ENCODE assay signal across 8 cellular contexts in the genomic region with DNA sequence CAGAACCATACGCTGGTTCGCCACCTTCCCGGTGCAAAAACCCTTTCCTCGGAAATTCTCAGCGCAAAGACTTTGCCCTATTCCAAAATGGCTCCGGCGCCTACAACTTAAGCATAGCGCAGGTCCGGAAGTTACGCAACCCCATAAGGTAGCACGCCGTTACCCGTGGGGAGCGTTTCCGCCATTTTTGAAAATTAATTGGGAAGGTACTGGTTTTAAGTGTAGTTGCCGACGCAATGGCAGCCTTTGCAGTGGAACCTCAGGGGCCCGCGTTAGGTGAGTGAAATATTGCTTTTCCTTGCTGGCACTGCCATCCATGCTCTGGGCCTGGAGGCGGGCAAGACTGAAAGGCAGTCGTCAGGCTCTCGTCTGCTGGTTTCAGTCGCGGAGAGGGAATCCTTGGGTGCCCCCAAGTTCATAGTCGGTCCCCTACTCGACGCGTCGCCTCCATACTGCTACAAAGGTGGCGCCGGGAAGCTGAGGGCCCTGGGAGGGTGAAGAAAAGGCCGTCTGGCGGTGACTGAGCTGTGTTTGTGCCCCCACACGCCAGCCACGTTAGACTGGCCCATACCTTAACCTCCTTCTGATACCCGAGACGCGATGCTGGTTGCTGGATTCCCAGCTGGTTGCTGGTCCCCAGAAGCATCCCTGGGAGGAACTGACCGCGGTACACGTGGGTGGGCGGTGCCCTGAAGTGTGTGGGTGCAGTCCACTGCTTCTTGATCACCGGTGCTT. TPM values are rescaled to one million over a fixed set of nuclear protein-coding genes. Genes with fewer than 3 reads are reported as not detected.
A peak's percentile ranks its signal among the peaks of the same experiment; 100 is the strongest.
DNase-seq lines count a peak whose midpoint lies in the region; ATAC-seq and TF ChIP-seq lines count a peak whose summit lies in the region.

A gene with protein sequence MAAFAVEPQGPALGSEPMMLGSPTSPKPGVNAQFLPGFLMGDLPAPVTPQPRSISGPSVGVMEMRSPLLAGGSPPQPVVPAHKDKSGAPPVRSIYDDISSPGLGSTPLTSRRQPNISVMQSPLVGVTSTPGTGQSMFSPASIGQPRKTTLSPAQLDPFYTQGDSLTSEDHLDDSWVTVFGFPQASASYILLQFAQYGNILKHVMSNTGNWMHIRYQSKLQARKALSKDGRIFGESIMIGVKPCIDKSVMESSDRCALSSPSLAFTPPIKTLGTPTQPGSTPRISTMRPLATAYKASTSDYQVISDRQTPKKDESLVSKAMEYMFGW (plus strand): TSS at position 222 of the 735 bp plus-strand sequence. CDS start 15 bp downstream, at position 237.

- intact Hi-C loops in naive thymus-derived CD4-positive, alpha-beta T cell (cut with micrococcal nuclease), result loop anchor here (1.0 to 2.0 kb wide), 5 partner anchors 46 to 1233 kb away; a partner anchor contains a TSS

- H4K20me1 ChIP-seq in DOHH2 (ENCODE audit: control insufficient read depth, insufficient read depth, low read depth, low read length) (peaks cover 5% of the 10 kb centered on the region; the same call in 1 of the 2 replicates), GM23338 (replicated peaks; ENCODE audit: insufficient read depth) (peaks cover 28% of the 10 kb centered on the region), fibroblast of lung (ENCODE audit: control insufficient read depth, extremely low read depth, insufficient read depth, low read length) (no peaks in the 10 kb centered on the region)

- POLR2A ChIA-PET in naive thymus-derived CD4-positive, alpha-beta T cell (lab: Charles Lee), result interaction anchor here (1.4 kb wide), 1 partner anchor 46 kb away, joined by 3 read pairs; a partner anchor contains a TSS

- no peaks in the 10 kb centered on the region for H3K9me3 Mint-ChIP-seq in GM23338
- H3K9me3 Mint-ChIP-seq in naive thymus-derived CD4-positive, alpha-beta T cell, result no peaks in the 10 kb centered on the region
- no peaks in the 10 kb centered on the region for H3K9me3 Mint-ChIP-seq in stimulated activated naive B cell treated with anti-CD40 and anti-IgM and Interleukin-4, amounts not matched to agents 10 μg/mL and 1 μg/mL and 100 μg/mL, for 72 hours

- H3K27ac Mint-ChIP-seq in GM23338, result peak within 1 kb of the TSS; percentile 100
- peak within 1 kb of the TSS; percentile 93 to 98 (median 97) for H3K27ac Mint-ChIP-seq in naive thymus-derived CD4-positive, alpha-beta T cell
- H3K27ac Mint-ChIP-seq in stimulated activated naive B cell treated with anti-CD40 and anti-IgM and Interleukin-4, amounts not matched to agents 10 μg/mL and 1 μg/mL and 100 μg/mL, for 72 hours, result peak within 1 kb of the TSS; percentile 98

- H3K9ac ChIP-seq in fibroblast of lung (ENCODE audit: insufficient read depth, low read length), result peak within 1 kb of the TSS; percentile 68

- no peaks in the 10 kb centered on the region for H3K9me2 ChIP-seq in DOHH2 (replicated peaks; ENCODE audit: control insufficient read depth, low read length)
- H3K9me2 ChIP-seq in GM23338 (ENCODE audit: insufficient read depth), result no peaks in the 10 kb centered on the region

- H3K4me2 ChIP-seq in DOHH2 (ENCODE audit: low read length) (peak within 1 kb of the TSS; percentile 94), GM23338 (peak within 1 kb of the TSS; percentile 84), fibroblast of lung (ENCODE audit: extremely low read depth, insufficient read depth, low read length) (peak within 1 kb of the TSS; percentile 75)

- H3K79me2 ChIP-seq in DOHH2 (ENCODE audit: control insufficient read depth, low read length) (peaks cover 52% of the 10 kb centered on the region), GM23338 (replicated peaks; ENCODE audit: insufficient read depth) (peaks cover 48% of the 10 kb centered on the region), fibroblast of lung (ENCODE audit: control insufficient read depth, insufficient read depth, low read length) (peaks cover 34% of the 10 kb centered on the region)

- H3K27me3 ChIP-seq in DOHH2 (ENCODE audit: control insufficient read depth, low read length) (no peaks in the 10 kb centered on the region; the same call in 1 of the 2 replicates), GM23338 (ENCODE audit: insufficient read depth) (no peaks in the 10 kb centered on the region), fibroblast of lung (ENCODE audit: control insufficient read depth, insufficient read depth, low read length) (no peaks in the 10 kb centered on the region)
- no peaks in the 10 kb centered on the region for H3K27me3 ChIP-seq in naive thymus-derived CD4-positive, alpha-beta T cell (ENCODE audit: control insufficient read depth in 2 of 2, insufficient read depth in 2 of 2, low read length in 2 of 2)

- H3K36me3 Mint-ChIP-seq in GM23338 (ENCODE audit: low read depth), result peaks cover 12% of the 10 kb centered on the region
- H3K36me3 Mint-ChIP-seq in naive thymus-derived CD4-positive, alpha-beta T cell, result peaks cover 0 to 16% (median 6%) of the 10 kb centered on the region in 5 donors
- H3K36me3 Mint-ChIP-seq in stimulated activated naive B cell treated with anti-CD40 and anti-IgM and Interleukin-4, amounts not matched to agents 10 μg/mL and 1 μg/mL and 100 μg/mL, for 72 hours, result peaks cover 0 to 5% of the 10 kb centered on the region in 2 donors

- H3K4me1 Mint-ChIP-seq in GM23338, result peaks cover 17% of the 10 kb centered on the region
- H3K4me1 Mint-ChIP-seq in naive thymus-derived CD4-positive, alpha-beta T cell, result peaks cover 21 to 48% (median 35%) of the 10 kb centered on the region in 7 donors
- H3K4me1 Mint-ChIP-seq in stimulated activated naive B cell treated with anti-CD40 and anti-IgM and Interleukin-4, amounts not matched to agents 10 μg/mL and 1 μg/mL and 100 μg/mL, for 72 hours, result peaks cover 6 to 16% of the 10 kb centered on the region in 2 donors

- H3K27ac ChIP-seq in DOHH2 (ENCODE audit: low read depth, low read length), result peak within 1 kb of the TSS; percentile 73
- peak within 1 kb of the TSS; percentile 94 for H3K27ac ChIP-seq in GM23338 (ENCODE audit: low read depth)
- H3K27ac ChIP-seq in fibroblast of lung (ENCODE audit: insufficient read depth, low read length), result peak within 1 kb of the TSS; percentile 89
- H3K27ac ChIP-seq in naive thymus-derived CD4-positive, alpha-beta T cell (ENCODE audit: low read depth, low read length), result peak within 1 kb of the TSS; percentile 74

- H3K9me3 ChIP-seq in DOHH2 (ENCODE audit: control insufficient read depth, insufficient read depth, low read length) (no peaks in the 10 kb centered on the region), fibroblast of lung (ENCODE audit: control insufficient read depth, insufficient read depth, low read depth, low read length) (no peaks in the 10 kb centered on the region)
- no peaks in the 10 kb centered on the region for H3K9me3 ChIP-seq in naive thymus-derived CD4-positive, alpha-beta T cell (ENCODE audit: control insufficient read depth in 2 of 3, low read length in 3 of 3)

- H3K4me1 ChIP-seq in DOHH2 (ENCODE audit: control insufficient read depth, low read length) (peaks cover 29% of the 10 kb centered on the region), GM23338 (ENCODE audit: insufficient read depth) (peaks cover 20% of the 10 kb centered on the region), fibroblast of lung (ENCODE audit: control insufficient read depth, extremely low read depth, insufficient read depth, low read length) (peaks cover 2% of the 10 kb centered on the region)
- peaks cover 8 to 15% of the 10 kb centered on the region in 2 donors for H3K4me1 ChIP-seq in naive thymus-derived CD4-positive, alpha-beta T cell (ENCODE audit: control insufficient read depth in 2 of 2, insufficient read depth in 2 of 2, low read length in 2 of 2)

- DNase-seq in GM23338 (ENCODE audit: low spot score), result peak; percentile 98
- DNase-seq in LHCN-M2 (ENCODE audit: low read depth), result peak; percentile 91
- peak; percentile 93 for DNase-seq in RPMI8226
- peak; percentile 73 to 74 for DNase-seq in activated T-helper 1 cell treated with anti-CD3 and anti-CD28 coated beads, Interleukin-2, amount 50 U/mL, for 16 hours (ENCODE audit: low read depth in 1 of 2, low spot score in 1 of 2)
- DNase-seq in fibroblast of lung (ENCODE audit: low read depth in 2 of 2), result peak; percentile 86 to 93
- peak; percentile 67 to 87 (median 83) for DNase-seq in naive thymus-derived CD4-positive, alpha-beta T cell
- DNase-seq in stimulated activated naive B cell treated with anti-CD40 and anti-IgM and Interleukin-4, amounts not matched to agents 10 μg/mL and 1 μg/mL and 100 μg/mL, for 72 hours, result peak; percentile 73

- H2AFZ ChIP-seq in GM23338, result peak within 1 kb of the TSS; percentile 24
- H2AFZ ChIP-seq in fibroblast of lung (ENCODE audit: low read length), result peak within 1 kb of the TSS; percentile 96

- peak within 1 kb of the TSS; percentile 99 for H3K4me3 Mint-ChIP-seq in GM23338
- H3K4me3 Mint-ChIP-seq in naive thymus-derived CD4-positive, alpha-beta T cell, result peak within 1 kb of the TSS; percentile 90 to 100 (median 96)
- peak within 1 kb of the TSS; percentile 95 to 99 for H3K4me3 Mint-ChIP-seq in stimulated activated naive B cell treated with anti-CD40 and anti-IgM and Interleukin-4, amounts not matched to agents 10 μg/mL and 1 μg/mL and 100 μg/mL, for 72 hours

- peak; percentile 92 for ATAC-seq in GM23338
- peak; percentile 97 for ATAC-seq in naive thymus-derived CD4-positive, alpha-beta T cell
- ATAC-seq in stimulated activated naive B cell treated with anti-CD40 and anti-IgM and Interleukin-4, amounts not matched to agents 10 μg/mL and 1 μg/mL and 100 μg/mL, for 72 hours (replicated peaks), result peak; percentile 96 to 97

- no peak for TF ChIP-seq CTCF in DOHH2 (IDR thresholded peaks at IDR 0.05; ENCODE audit: low read depth, low read length, poor library complexity, severe bottlenecking)
- TF ChIP-seq CTCF in GM23338 (conservative IDR thresholded peaks at IDR 0.05; ENCODE audit: low read depth in 2 of 2), result no peak
- TF ChIP-seq CTCF in fibroblast of lung (conservative IDR thresholded peaks at IDR 0.05 in 1 of 2, IDR thresholded peaks at IDR 0.05 in 1 of 2; ENCODE audit: low read depth in 1 of 2, low read length in 2 of 2), result no peak

- H3K27me3 Mint-ChIP-seq in GM23338 (ENCODE audit: insufficient read depth, low read depth, poor library complexity), result peaks cover 9% of the 10 kb centered on the region
- H3K27me3 Mint-ChIP-seq in naive thymus-derived CD4-positive, alpha-beta T cell, result peaks cover 7 to 29% (median 17%) of the 10 kb centered on the region in 5 donors
- peaks cover 21 to 24% of the 10 kb centered on the region in 2 donors for H3K27me3 Mint-ChIP-seq in stimulated activated naive B cell treated with anti-CD40 and anti-IgM and Interleukin-4, amounts not matched to agents 10 μg/mL and 1 μg/mL and 100 μg/mL, for 72 hours

- CTCF ChIA-PET in naive thymus-derived CD4-positive, alpha-beta T cell (lab: Charles Lee), result interaction anchor here (0.6 kb wide), 1 partner anchor 222 kb away, joined by 6 read pairs; no protein-coding TSS in a partner anchor

- H3K4me3 ChIP-seq in DOHH2 (ENCODE audit: low read length) (peak within 1 kb of the TSS; percentile 94), GM23338 (peak within 1 kb of the TSS; percentile 81), fibroblast of lung (replicated peaks in 1 of 4; ENCODE audit: control extremely low read depth in 1 of 4, insufficient read depth in 1 of 4, low read depth in 3 of 4, low read length in 4 of 4) (peak within 1 kb of the TSS; percentile 67 to 97 (median 85))
- H3K4me3 ChIP-seq in naive thymus-derived CD4-positive, alpha-beta T cell (ENCODE audit: low read length), result peak within 1 kb of the TSS; percentile 96

- H3F3A ChIP-seq in DOHH2 (ENCODE audit: control insufficient read depth, insufficient read depth), result peaks cover 4% of the 10 kb centered on the region; the same call in 1 of the 2 replicates
- H3F3A ChIP-seq in GM23338 (replicated peaks; ENCODE audit: low read depth), result no peaks in the 10 kb centered on the region

- H3K36me3 ChIP-seq in DOHH2 (ENCODE audit: control insufficient read depth, low read length) (peaks cover 43% of the 10 kb centered on the region), GM23338 (ENCODE audit: insufficient read depth) (peaks cover 7% of the 10 kb centered on the region; the same call in 1 of the 2 replicates), fibroblast of lung (ENCODE audit: control insufficient read depth, insufficient read depth, low read length) (no peaks in the 10 kb centered on the region)
- H3K36me3 ChIP-seq in naive thymus-derived CD4-positive, alpha-beta T cell (ENCODE audit: control insufficient read depth in 2 of 3, insufficient read depth in 3 of 3, low read length in 3 of 3), result peaks cover 0 to 3% (median 0%) of the 10 kb centered on the region in 3 experiments

RNA-seq across cellular contexts. Expression of the gene that starts here (rescaled TPM):
- total RNA-seq in GM23338 (2014; rRNA removed; shearing (Covaris generic)), result 57.4 and 62.4 TPM in 2 replicates
- polyA plus RNA-seq in GM23338 (2016; fragmentation: Nextera tagmentation; extraction: Ambion mirVana) (49.9 and 65.3 TPM in 2 replicates), fibroblast of lung (10.0 and 15.1 TPM in 2 replicates)
- total RNA-seq in LHCN-M2 (2014; rRNA removed) (23.8 and 26.7 TPM in 2 replicates), fibroblast of lung (6.7 and 8.9 TPM in 2 replicates)
- polyA plus RNA-seq in LHCN-M2 (2012), result 6.4 TPM
- polyA plus RNA-seq in fibroblast of lung (2012), result 6.4 and 12.1 TPM in 2 replicates
- polyA minus RNA-seq in fibroblast of lung (ENCODE audit: low replicate concordance), result 1.7 and 6.4 TPM in 2 replicates
- total RNA-seq in naive thymus-derived CD4-positive, alpha-beta T cell, result 10 to 100 TPM; 12.5 to 25.3 (median 19.7) TPM
- 10 to 100 TPM in 1 of 2 donors, 1 to 10 TPM in 1; 5.2 to 11.8 TPM for polyA plus RNA-seq in naive thymus-derived CD4-positive, alpha-beta T cell

Comparison
In these comparisons a context has a peak if more than half of its experiments do, and no peak if none do; other contexts are left out.
1. Peak in every context shown above with its lines: DNase-seq, ATAC-seq, H3K4me3 ChIP-seq and H3K27ac ChIP-seq.